19 cellular contexts compared by ENCODE assay signal in the genomic region with DNA sequence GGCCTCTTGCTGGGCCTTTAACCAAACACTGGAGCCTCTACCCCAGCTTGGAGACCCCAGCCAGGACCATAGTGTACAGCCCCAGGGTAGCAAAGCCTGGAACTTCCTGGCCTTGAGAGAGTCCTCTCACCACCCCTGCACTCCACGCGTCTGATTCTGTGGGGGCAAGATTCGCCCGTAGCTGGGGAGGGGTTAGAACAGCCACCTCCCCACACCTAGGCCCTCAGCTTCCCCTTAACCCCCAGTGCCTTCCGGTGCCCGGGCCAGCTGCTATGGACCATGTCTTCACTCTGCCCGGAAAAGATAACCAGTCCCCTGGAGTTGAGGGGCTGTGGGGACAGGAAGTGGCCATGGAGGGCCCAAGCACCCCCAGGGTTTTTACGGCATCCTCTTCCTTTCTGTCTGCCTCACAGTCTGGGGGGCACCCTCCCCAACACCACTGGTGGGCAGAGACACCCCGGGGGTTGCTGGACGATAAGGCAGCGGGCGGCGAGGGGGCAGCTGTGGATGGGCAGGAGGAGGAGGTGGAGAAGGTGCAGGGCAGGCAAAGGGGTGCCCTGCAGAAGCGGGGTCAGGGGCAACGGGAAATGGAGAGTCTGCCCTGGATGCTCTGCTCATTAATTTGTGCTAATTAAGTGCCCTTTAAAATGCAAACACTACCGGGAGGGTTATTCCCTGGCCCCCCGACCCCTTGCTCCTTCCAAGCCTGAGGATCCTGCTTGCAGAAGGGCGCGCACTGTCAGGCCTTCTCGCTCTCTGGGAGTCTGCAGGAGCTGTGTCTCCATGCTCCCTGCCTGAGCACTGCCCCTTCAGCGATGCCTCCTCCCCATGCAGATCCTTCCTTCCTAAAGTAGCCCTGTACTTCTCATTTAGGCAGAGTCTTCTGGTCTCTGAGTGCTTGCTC. TPM values are rescaled to one million over a fixed set of nuclear protein-coding genes. Genes with fewer than 3 reads are reported as not detected.
DNase-seq lines count a peak whose midpoint lies in the region; ATAC-seq and TF ChIP-seq lines count a peak whose summit lies in the region.
"Had no signal": no experiment of that assay in that cellular context is flagged by ENCODE, and none has a peak within 500 bp of the region (broad histone marks: within the 10 kb centered on the region; RNA-seq: fewer than 3 reads in every experiment).

No MANE protein-coding gene starts in this region.

- no peak overlapping the region for H2BK5ac ChIP-seq in neuronal stem cell (ENCODE audit: low read length)

- no peak overlapping the region for H4K8ac ChIP-seq in neuronal stem cell (ENCODE audit: low read depth, low read length)

- H3K27ac ChIP-seq in CD4-positive, alpha-beta T cell (ENCODE audit: low read depth, low read length): no peak overlapping the region
- no peak overlapping the region for H3K27ac ChIP-seq in neuronal stem cell (replicated peaks; ENCODE audit: low read length)
- H3K27ac ChIP-seq: HL-60 had no signal

- H3K36me3 ChIP-seq in neuronal stem cell (replicated peaks in 1 of 2; ENCODE audit: control insufficient read depth in 2 of 2, insufficient read depth in 2 of 2, low read length in 2 of 2) (no peaks in the 10 kb centered on the region), MG63 (no peaks in the 10 kb centered on the region)

- H3K36me3 Mint-ChIP-seq in CD4-positive, alpha-beta T cell (ENCODE audit: low read depth): no peaks in the 10 kb centered on the region
- H3K36me3 Mint-ChIP-seq in activated T-helper 2 cell treated with anti-CD3 and anti-CD28 coated beads, Interferon-gamma antibody, Interleukin-2, Interleukin-4, amounts not matched to agents 10 μg/mL and 5 μg/mL and 100 μg/mL, durations not matched to agents 14 hours and 24 hours and 36 hours (ENCODE audit: low read depth): no peaks in the 10 kb centered on the region
- H3K36me3 Mint-ChIP-seq: CD8-positive, alpha-beta memory T cell had no signal

- no peak overlapping the region for H3K4me2 ChIP-seq in neuronal stem cell (ENCODE audit: insufficient read depth, low read length, poor library complexity, severe bottlenecking)

- no peak overlapping the region for H4K91ac ChIP-seq in neuronal stem cell (ENCODE audit: low read depth, low read length, poor library complexity)

- H3K27me3 ChIP-seq in CD4-positive, alpha-beta T cell (ENCODE audit: control insufficient read depth, insufficient read depth, low read length): no peaks in the 10 kb centered on the region
- H3K27me3 ChIP-seq in neuronal stem cell (ENCODE audit: control insufficient read depth in 3 of 3, insufficient read depth in 3 of 3, low read depth in 1 of 3, low read length in 3 of 3) (peaks cover 0 to 4% (median 0%) of the 10 kb centered on the region in 3 experiments), MG63 (no peaks in the 10 kb centered on the region)

- no peaks in the 10 kb centered on the region for H3K9me3 ChIP-seq in CD4-positive, alpha-beta T cell (ENCODE audit: control insufficient read depth, low read length)
- H3K9me3 ChIP-seq in neuronal stem cell (replicated peaks in 1 of 2; ENCODE audit: control insufficient read depth in 2 of 2, insufficient read depth in 1 of 2, low read depth in 1 of 2, low read length in 2 of 2) (no peaks in the 10 kb centered on the region), MG63 (no peaks in the 10 kb centered on the region)

- no peaks in the 10 kb centered on the region for H3K4me1 Mint-ChIP-seq in CD4-positive, alpha-beta T cell (ENCODE audit: low read depth)
- H3K4me1 Mint-ChIP-seq in activated T-helper 2 cell treated with anti-CD3 and anti-CD28 coated beads, Interferon-gamma antibody, Interleukin-2, Interleukin-4, amounts not matched to agents 10 μg/mL and 5 μg/mL and 100 μg/mL, durations not matched to agents 14 hours and 24 hours and 36 hours (ENCODE audit: low read depth): peaks cover 7% of the 10 kb centered on the region

- H3K9me3 Mint-ChIP-seq in CD4-positive, alpha-beta T cell: no peaks in the 10 kb centered on the region
- no peaks in the 10 kb centered on the region for H3K9me3 Mint-ChIP-seq in activated T-helper 2 cell treated with anti-CD3 and anti-CD28 coated beads, Interferon-gamma antibody, Interleukin-2, Interleukin-4, amounts not matched to agents 10 μg/mL and 5 μg/mL and 100 μg/mL, durations not matched to agents 14 hours and 24 hours and 36 hours
- H3K9me3 Mint-ChIP-seq: CD8-positive, alpha-beta memory T cell had no signal

- no peak overlapping the region for H3K23ac ChIP-seq in neuronal stem cell (ENCODE audit: low read depth, low read length, poor library complexity)

- no peak overlapping the region for H2BK15ac ChIP-seq in neuronal stem cell (ENCODE audit: low read length)

- no peak overlapping the region for H3K4ac ChIP-seq in neuronal stem cell (ENCODE audit: low read length)

- H3K4me3 ChIP-seq in neuronal stem cell (ENCODE audit: low read length in 2 of 2): no peak overlapping the region
- no peak overlapping the region for H3K4me3 ChIP-seq in MG63

- TF ChIP-seq CTCF in CD4-positive, alpha-beta T cell (IDR thresholded peaks at IDR 0.05): no peak

- no peak overlapping the region for H2BK12ac ChIP-seq in neuronal stem cell (ENCODE audit: low read length)

- peak overlapping the region; percentile 51 for H3K9ac ChIP-seq in neuronal stem cell (ENCODE audit: low read depth, low read length, poor library complexity)

- no peak overlapping the region for H2AFZ ChIP-seq in neuronal stem cell (ENCODE audit: low read length)

- POLR2A ChIA-PET in CD4-positive, alpha-beta T cell (lab: Charles Lee): no interaction called here

- H3K4me1 ChIP-seq in neuronal stem cell (ENCODE audit: control insufficient read depth in 2 of 2, insufficient read depth in 1 of 2, low read depth in 1 of 2, low read length in 2 of 2): peaks cover 0 to 4% of the 10 kb centered on the region in 2 donors

- H2AK5ac ChIP-seq in neuronal stem cell (ENCODE audit: low read depth, low read length): no peak overlapping the region

- no peaks in the 10 kb centered on the region for H3K27me3 Mint-ChIP-seq in CD4-positive, alpha-beta T cell
- no peaks in the 10 kb centered on the region for H3K27me3 Mint-ChIP-seq in activated T-helper 2 cell treated with anti-CD3 and anti-CD28 coated beads, Interferon-gamma antibody, Interleukin-2, Interleukin-4, amounts not matched to agents 10 μg/mL and 5 μg/mL and 100 μg/mL, durations not matched to agents 14 hours and 24 hours and 36 hours (ENCODE audit: low read depth)
- H3K27me3 Mint-ChIP-seq: CD8-positive, alpha-beta memory T cell had no signal

- intact Hi-C loops in CD4-positive, alpha-beta T cell (cut with DNase I, micrococcal nuclease): no loop called here
- intact Hi-C loops in activated T-helper 2 cell treated with anti-CD3 and anti-CD28 coated beads, Interferon-gamma antibody, Interleukin-2, Interleukin-4, amounts not matched to agents 10 μg/mL and 5 μg/mL and 100 μg/mL, durations not matched to agents 14 hours and 24 hours and 36 hours (cut with micrococcal nuclease): no loop called here

- H3K4me3 Mint-ChIP-seq in CD4-positive, alpha-beta T cell: peak overlapping the region; percentile 9
- H3K4me3 Mint-ChIP-seq in activated T-helper 2 cell treated with anti-CD3 and anti-CD28 coated beads, Interferon-gamma antibody, Interleukin-2, Interleukin-4, amounts not matched to agents 10 μg/mL and 5 μg/mL and 100 μg/mL, durations not matched to agents 14 hours and 24 hours and 36 hours (ENCODE audit: low read depth): peak overlapping the region; percentile 37

- no peak overlapping the region for H3K14ac ChIP-seq in neuronal stem cell (ENCODE audit: low read length)

- H3K79me1 ChIP-seq in neuronal stem cell (ENCODE audit: low read depth, low read length): peaks cover 5% of the 10 kb centered on the region

- no peak overlapping the region for H3K27ac Mint-ChIP-seq in CD4-positive, alpha-beta T cell
- no peak overlapping the region for H3K27ac Mint-ChIP-seq in activated T-helper 2 cell treated with anti-CD3 and anti-CD28 coated beads, Interferon-gamma antibody, Interleukin-2, Interleukin-4, amounts not matched to agents 10 μg/mL and 5 μg/mL and 100 μg/mL, durations not matched to agents 14 hours and 24 hours and 36 hours

- CTCF ChIA-PET in CD4-positive, alpha-beta T cell (lab: Charles Lee): no interaction called here

- no peak overlapping the region for H2BK120ac ChIP-seq in neuronal stem cell (ENCODE audit: low read depth, low read length)

- WGBS in neuronal stem cell (ENCODE audit: extremely low coverage in 2 of 2, insufficient read length in 2 of 2, insufficient replicate concordance in 1 of 2), 2 donors: no CpG with 5 or more reads among the region's 21 CpGs

- ATAC-seq in CD4-positive, alpha-beta T cell (ENCODE audit: poor library complexity): no peak

- no peak overlapping the region for H3K18ac ChIP-seq in neuronal stem cell (ENCODE audit: low read length)

- peak in 1 of 10 experiments; percentile 30 for DNase-seq in CD4-positive, alpha-beta T cell
- DNase-seq in KG1 (lab: John Stamatoyannopoulos, UW) (peak; percentile 22), neuronal stem cell (ENCODE audit: low spot score) (no peak), GM19240 (ENCODE audit: insufficient read length, low spot score) (no peak), cortex of kidney (lab: John Stamatoyannopoulos, UW) (no peak), MG63 (no peak)
- DNase-seq in activated T-helper 2 cell treated with anti-CD3 and anti-CD28 coated beads, Interferon-gamma antibody, Interleukin-2, Interleukin-4, amounts not matched to agents 10 μg/mL and 5 μg/mL and 100 μg/mL, durations not matched to agents 14 hours and 24 hours and 36 hours (ENCODE audit: low spot score): no peak
- DNase-seq: CD8-positive, alpha-beta memory T cell; DND-41; H7; NCI-H1417 treated with DMSO at 0.1 percent for 48 hours; NCI-H1930; NCI-H2171; NCI-H446; NCI-H69; NK-92 treated with Interleukin-12 subunit alpha and Interleukin-12 subunit beta, amount 100 ng/mL, for 24 hours; OCI-M1; SIG-M5 had no signal

RNA-seq across cellular contexts. Expression of gene PRSS27, which starts 2.4 kb away (rescaled TPM):
- under 1 TPM; 0.28 to 0.44 TPM for total RNA-seq in CD4-positive, alpha-beta T cell
- 1.8 and 2.1 TPM in 2 replicates for total RNA-seq in activated T-helper 2 cell treated with anti-CD3 and anti-CD28 coated beads, Interferon-gamma antibody, Interleukin-2, Interleukin-4, amounts not matched to agents 10 μg/mL and 5 μg/mL and 100 μg/mL, durations not matched to agents 14 hours and 24 hours and 36 hours
- 3.6 TPM for polyA plus RNA-seq in neuronal stem cell (2013, experiment 1 of 2)
- 3.8 TPM for polyA plus RNA-seq in neuronal stem cell (2013, experiment 2 of 2)
- total RNA-seq in MG63 (2014; rRNA removed; shearing (Covaris generic); ENCODE audit: low replicate concordance): 0.22 and 1.7 TPM in 2 replicates
- polyA plus RNA-seq: CD8-positive, alpha-beta memory T cell had no signal

RNA-seq across cellular contexts. Expression of gene SRRM2, which starts 34.8 kb away (rescaled TPM):
- 1,000 to 10,000 TPM; 1,187 to 1,199 TPM for total RNA-seq in CD4-positive, alpha-beta T cell
- total RNA-seq in activated T-helper 2 cell treated with anti-CD3 and anti-CD28 coated beads, Interferon-gamma antibody, Interleukin-2, Interleukin-4, amounts not matched to agents 10 μg/mL and 5 μg/mL and 100 μg/mL, durations not matched to agents 14 hours and 24 hours and 36 hours: 694 and 701 TPM in 2 replicates
- polyA plus RNA-seq in neuronal stem cell (2013, experiment 1 of 2): 516 TPM
- 512 TPM for polyA plus RNA-seq in neuronal stem cell (2013, experiment 2 of 2)
- 11.2 and 21.1 TPM in 2 replicates for total RNA-seq in MG63 (2014; rRNA removed; shearing (Covaris generic); ENCODE audit: low replicate concordance)

RNA-seq across cellular contexts. Expression of gene KCTD5, which starts 35.3 kb away (rescaled TPM):
- total RNA-seq in CD4-positive, alpha-beta T cell: 10 to 100 TPM; 20.6 to 22.6 TPM
- total RNA-seq in activated T-helper 2 cell treated with anti-CD3 and anti-CD28 coated beads, Interferon-gamma antibody, Interleukin-2, Interleukin-4, amounts not matched to agents 10 μg/mL and 5 μg/mL and 100 μg/mL, durations not matched to agents 14 hours and 24 hours and 36 hours: 65.5 and 68.5 TPM in 2 replicates
- 26.1 TPM for polyA plus RNA-seq in neuronal stem cell (2013, experiment 1 of 2)
- 27.0 TPM for polyA plus RNA-seq in neuronal stem cell (2013, experiment 2 of 2)
- 49.6 and 71.6 TPM in 2 replicates for total RNA-seq in MG63 (2014; rRNA removed; shearing (Covaris generic); ENCODE audit: low replicate concordance)

RNA-seq across cellular contexts. Expression of gene ELOB, which starts 59.5 kb away (rescaled TPM):
- 100 to 1,000 TPM; 102 to 103 TPM for total RNA-seq in CD4-positive, alpha-beta T cell
- total RNA-seq in activated T-helper 2 cell treated with anti-CD3 and anti-CD28 coated beads, Interferon-gamma antibody, Interleukin-2, Interleukin-4, amounts not matched to agents 10 μg/mL and 5 μg/mL and 100 μg/mL, durations not matched to agents 14 hours and 24 hours and 36 hours: 242 and 252 TPM in 2 replicates
- polyA plus RNA-seq in neuronal stem cell (2013, experiment 1 of 2): 177 TPM
- polyA plus RNA-seq in neuronal stem cell (2013, experiment 2 of 2): 174 TPM
- total RNA-seq in MG63 (2014; rRNA removed; shearing (Covaris generic); ENCODE audit: low replicate concordance): 309 and 3,594 TPM in 2 replicates

Comparison
In these comparisons a context has a peak if more than half of its experiments do, and no peak if none do; other contexts are left out.
1. RNA of gene SRRM2, which starts 34.8 kb away (total RNA-seq): 1,187 to 1,199 TPM in CD4-positive, alpha-beta T cell and 694 to 701 TPM in activated T-helper 2 cell treated with anti-CD3 and anti-CD28 coated beads, Interferon-gamma antibody, Interleukin-2, Interleukin-4, amounts not matched to agents 10 μg/mL and 5 μg/mL and 100 μg/mL, durations not matched to agents 14 hours and 24 hours and 36 hours; 11.2 to 21.1 TPM in MG63; every median in the first group is over 10 times any median in the second.